1 cellular context compared by ENCODE assay signal in genomic region chr9:38006163-38006562, GRCh38.
TF ChIP-seq lines count a peak whose summit lies in the region.

No MANE protein-coding gene starts in this region.

TF ChIP-seq in GM23338, 12 proteins besides CTCF, POLR2A, EP300 and RAD21:
- TF ChIP-seq ZNF462 (CRISPR knock-in tag; IDR thresholded peaks at IDR 0.05), result no peak
- TF ChIP-seq CREB1 (CRISPR knock-in tag; IDR thresholded peaks at IDR 0.05; ENCODE audit: low read depth), result no peak
- no peak for TF ChIP-seq REST (IDR thresholded peaks at IDR 0.05; ENCODE audit: unreplicated experiment)
- TF ChIP-seq EZH2 (IDR thresholded peaks at IDR 0.05; ENCODE audit: low read depth, unreplicated experiment), result no peak
- TF ChIP-seq ZNF331 (CRISPR knock-in tag; IDR thresholded peaks at IDR 0.05; ENCODE audit: low read depth), result no peak
- TF ChIP-seq ZNF114 (CRISPR knock-in tag; IDR thresholded peaks at IDR 0.05), result no peak
- TF ChIP-seq JUNB (IDR thresholded peaks at IDR 0.05; ENCODE audit: unreplicated experiment), result no peak
- no peak for TF ChIP-seq STAT1 (IDR thresholded peaks at IDR 0.05; ENCODE audit: unreplicated experiment)
- no peak for TF ChIP-seq NANOG (IDR thresholded peaks at IDR 0.05; ENCODE audit: borderline replicate concordance)
- TF ChIP-seq EZH2phosphoT487 (IDR thresholded peaks at IDR 0.05; ENCODE audit: unreplicated experiment), result no peak
- TF ChIP-seq ETS1 (IDR thresholded peaks at IDR 0.05), result no peak
- TF ChIP-seq POLR2AphosphoS5 (IDR thresholded peaks at IDR 0.05; ENCODE audit: low read depth), result no peak
TF ChIP-seq in GM23338: peak in this region for 0.
